31 cellular contexts compared by ENCODE assay signal in genomic region chr4:7394184-7394575, GRCh38. TPM values are rescaled to one million over a fixed set of nuclear protein-coding genes. Genes with fewer than 3 reads are reported as not detected.
"Had no signal": no experiment of that assay in that cellular context is flagged by ENCODE, and none has a peak within 500 bp of the region (broad histone marks: within the 10 kb centered on the region; RNA-seq: fewer than 3 reads in every experiment).

No MANE protein-coding gene starts in this region.

- H3K4me3 Mint-ChIP-seq: activated naive CD4-positive, alpha-beta T cell treated with anti-CD3 and anti-CD28 coated beads, Interleukin-2, amount 50 U/mL, for 24 hours; activated naive CD8-positive, alpha-beta T cell treated with anti-CD3 and anti-CD28 coated beads, Interleukin-2, amount 50 U/mL, for 24 hours; activated T-cell treated with anti-CD3 and anti-CD28 coated beads, Interleukin-2, amount 50 U/mL, for 4 hours; activated T-helper 17 cell treated with anti-CD3 and anti-CD28 coated beads, Interleukin-2, amount 50 U/mL, for 72 hours; central memory CD8-positive, alpha-beta T cell; mesothelial cell of epicardium; naive B cell; stimulated activated effector memory CD8-positive, alpha-beta T cell treated with anti-CD3 and anti-CD28 coated beads, Interleukin-12 subunit alpha, Interleukin-12 subunit beta, amount 100 ng/mL, for 72 hours; stimulated activated naive CD8-positive, alpha-beta T cell treated with anti-CD3 and anti-CD28 coated beads, Interleukin-15, Interleukin-2, amounts not matched to agents 100 ng/mL and 50 ng/mL, for 24 hours had no signal

- H3K9me3 ChIP-seq: breast epithelium, gastroesophageal sphincter, sigmoid colon, thoracic aorta, vagina had no signal

- H3K36me3 ChIP-seq: breast epithelium, gastroesophageal sphincter, sigmoid colon, thoracic aorta, vagina had no signal

- DNase-seq: activated CD4-positive, alpha-beta T cell treated with anti-CD3 and anti-CD28 coated beads for 4 hours; activated CD4-positive, alpha-beta T cell treated with anti-CD3 and anti-CD28 coated beads, Interleukin-2, amount 50 U/mL, for 4 hours; activated naive CD8-positive, alpha-beta T cell treated with anti-CD3 and anti-CD28 coated beads, Interleukin-2, amount 50 U/mL, for 24 hours; activated T-cell treated with anti-CD3 and anti-CD28 coated beads, Interleukin-2, amount 50 U/mL, for 4 hours; amygdala; effector CD8-positive, alpha-beta T cell; erythroblast; left colon; naive B cell; sigmoid colon; stimulated activated CD4-positive, alpha-beta T cell treated with anti-CD3 and anti-CD28 coated beads, Interleukin-4, amount 100 ng/mL, for 24 hours; trophoblast cell had no signal

- H3K4me1 Mint-ChIP-seq: activated naive CD4-positive, alpha-beta T cell treated with anti-CD3 and anti-CD28 coated beads, Interleukin-2, amount 50 U/mL, for 24 hours; activated naive CD8-positive, alpha-beta T cell treated with anti-CD3 and anti-CD28 coated beads, Interleukin-2, amount 50 U/mL, for 24 hours; activated T-helper 17 cell treated with anti-CD3 and anti-CD28 coated beads, Interleukin-2, amount 50 U/mL, for 72 hours; central memory CD8-positive, alpha-beta T cell; naive B cell had no signal

- H3K9me3 Mint-ChIP-seq: activated naive CD4-positive, alpha-beta T cell treated with anti-CD3 and anti-CD28 coated beads, Interleukin-2, amount 50 U/mL, for 24 hours; activated naive CD8-positive, alpha-beta T cell treated with anti-CD3 and anti-CD28 coated beads, Interleukin-2, amount 50 U/mL, for 24 hours; activated T-cell treated with anti-CD3 and anti-CD28 coated beads, Interleukin-2, amount 50 U/mL, for 4 hours; activated T-helper 17 cell treated with anti-CD3 and anti-CD28 coated beads, Interleukin-2, amount 50 U/mL, for 72 hours; central memory CD8-positive, alpha-beta T cell; mesothelial cell of epicardium; naive B cell; stimulated activated effector memory CD8-positive, alpha-beta T cell treated with anti-CD3 and anti-CD28 coated beads, Interleukin-12 subunit alpha, Interleukin-12 subunit beta, amount 100 ng/mL, for 72 hours; stimulated activated naive CD8-positive, alpha-beta T cell treated with anti-CD3 and anti-CD28 coated beads, Interleukin-15, Interleukin-2, amounts not matched to agents 100 ng/mL and 50 ng/mL, for 24 hours had no signal

- ATAC-seq: activated naive CD8-positive, alpha-beta T cell treated with anti-CD3 and anti-CD28 coated beads, Interleukin-2, amount 50 U/mL, for 24 hours; activated T-cell treated with anti-CD3 and anti-CD28 coated beads, Interleukin-2, amount 50 U/mL, for 4 hours; activated T-helper 17 cell treated with anti-CD3 and anti-CD28 coated beads, Interleukin-2, amount 50 U/mL, for 72 hours; gastroesophageal sphincter; left colon; stimulated activated effector memory CD8-positive, alpha-beta T cell treated with anti-CD3 and anti-CD28 coated beads, Interleukin-12 subunit alpha, Interleukin-12 subunit beta, amount 100 ng/mL, for 72 hours had no signal

- H3K4me3 ChIP-seq: breast epithelium, gastroesophageal sphincter, hepatocyte, sigmoid colon, thoracic aorta, vagina had no signal

- H3K4me1 ChIP-seq: breast epithelium, vagina had no signal

- H3K36me3 Mint-ChIP-seq: activated naive CD4-positive, alpha-beta T cell treated with anti-CD3 and anti-CD28 coated beads, Interleukin-2, amount 50 U/mL, for 24 hours; mesothelial cell of epicardium; naive B cell; stimulated activated effector memory CD8-positive, alpha-beta T cell treated with anti-CD3 and anti-CD28 coated beads, Interleukin-12 subunit alpha, Interleukin-12 subunit beta, amount 100 ng/mL, for 72 hours had no signal

- H3K27ac Mint-ChIP-seq: activated naive CD4-positive, alpha-beta T cell treated with anti-CD3 and anti-CD28 coated beads, Interleukin-2, amount 50 U/mL, for 24 hours; activated naive CD8-positive, alpha-beta T cell treated with anti-CD3 and anti-CD28 coated beads, Interleukin-2, amount 50 U/mL, for 24 hours; activated T-helper 17 cell treated with anti-CD3 and anti-CD28 coated beads, Interleukin-2, amount 50 U/mL, for 72 hours; mesothelial cell of epicardium; naive B cell; progenitor cell of endocrine pancreas; stimulated activated effector memory CD8-positive, alpha-beta T cell treated with anti-CD3 and anti-CD28 coated beads, Interleukin-12 subunit alpha, Interleukin-12 subunit beta, amount 100 ng/mL, for 72 hours; stimulated activated naive CD8-positive, alpha-beta T cell treated with anti-CD3 and anti-CD28 coated beads, Interleukin-15, Interleukin-2, amounts not matched to agents 100 ng/mL and 50 ng/mL, for 24 hours had no signal

- H3K27me3 ChIP-seq: gastroesophageal sphincter, hepatocyte, sigmoid colon, vagina had no signal

- H3K27ac ChIP-seq: breast epithelium, gastroesophageal sphincter, hepatocyte, sigmoid colon, thoracic aorta, vagina had no signal

RNA-seq across cellular contexts. Expression of gene PSAPL1, which starts 40.5 kb away (rescaled TPM):
- total RNA-seq: activated T-cell treated with anti-CD3 and anti-CD28 coated beads, Interleukin-2, amount 50 U/mL, for 4 hours; activated T-helper 17 cell treated with anti-CD3 and anti-CD28 coated beads, Interleukin-2, amount 50 U/mL, for 72 hours; dermis microvascular lymphatic vessel endothelial cell; fibroblast of lung; fibroblast of villous mesenchyme; left colon; mesothelial cell of epicardium; osteoblast; renal cortical epithelial cell; sigmoid colon; subcutaneous adipose tissue; T-helper 1 cell treated with Interleukin-12 subunit alpha and Interleukin-12 subunit beta and Interleukin-4 antibody, amounts not matched to agents 30 ng/mL and 1 ng/mL, for 36 hours; vagina had no signal
